ENCODE assay signal across 16 cellular contexts in the genomic region with DNA sequence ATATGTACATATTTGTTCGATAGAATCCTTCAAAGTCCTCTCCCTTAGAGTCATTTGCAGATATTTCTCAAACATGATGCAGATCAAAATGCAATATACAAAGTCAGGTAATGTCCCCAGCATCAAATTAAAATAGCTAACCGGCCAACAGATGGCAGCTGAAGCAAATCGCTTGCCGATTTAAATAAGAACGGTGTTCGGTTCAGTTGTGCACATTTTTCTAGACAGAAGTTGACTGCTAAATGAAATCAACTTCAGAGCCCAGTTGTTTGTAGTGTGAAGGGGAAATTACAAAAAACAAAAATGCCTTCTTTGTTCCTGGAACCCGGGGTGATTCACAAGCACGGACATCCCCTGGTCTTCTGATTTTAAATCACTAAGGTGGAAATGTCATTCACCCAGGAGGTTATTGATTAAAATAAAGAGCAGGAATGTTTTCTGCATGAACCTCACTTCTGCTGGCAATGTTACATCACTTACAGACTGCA.
DNase-seq lines count a peak whose midpoint lies in the region; ATAC-seq and TF ChIP-seq lines count a peak whose summit lies in the region.
"Had no signal": no experiment of that assay in that cellular context is flagged by ENCODE, and none has a peak within 500 bp of the region (broad histone marks: within the 10 kb centered on the region; RNA-seq: fewer than 3 reads in every experiment).

No MANE protein-coding gene starts in this region.

- H3K9me3 Mint-ChIP-seq in natural killer cell treated with Interleukin-12 subunit alpha and Interleukin-12 subunit beta and Interleukin-15 and Interleukin-18, amount 100 ng/mL, for 72 hours = no peaks in the 10 kb centered on the region
- H3K9me3 Mint-ChIP-seq in natural killer cell = no peaks in the 10 kb centered on the region
- H3K9me3 Mint-ChIP-seq in type B pancreatic cell = no peaks in the 10 kb centered on the region

- no peak for DNase-seq in natural killer cell treated with Interleukin-12 subunit alpha and Interleukin-12 subunit beta and Interleukin-15 and Interleukin-18, amount 100 ng/mL, for 72 hours (ENCODE audit: low spot score)
- DNase-seq in natural killer cell (no peak), NCI-H526 treated with DMSO at 0.1 percent for 48 hours (lab: John Stamatoyannopoulos, UW) (peak; percentile 61), epithelial cell of esophagus (ENCODE audit: low read depth) (peak; percentile 8), type B pancreatic cell (ENCODE audit: extremely low spot score, unreplicated experiment) (no peak), amniotic stem cell (lab: John Stamatoyannopoulos, UW) (no peak), NCI-H510A (lab: John Stamatoyannopoulos, UW) (no peak), MG63 (no peak)
- DNase-seq: activated CD8-positive, alpha-beta memory T cell treated with anti-CD3 and anti-CD28 coated beads for 24 hours; adrenal gland; AML-193; effector memory CD4-positive, alpha-beta T cell; Kasumi-1; NCI-H774; thyroid gland had no signal

- no peaks in the 10 kb centered on the region for H3K36me3 Mint-ChIP-seq in natural killer cell treated with Interleukin-12 subunit alpha and Interleukin-12 subunit beta and Interleukin-15 and Interleukin-18, amount 100 ng/mL, for 72 hours
- H3K36me3 Mint-ChIP-seq in natural killer cell (no peaks in the 10 kb centered on the region), type B pancreatic cell (no peaks in the 10 kb centered on the region)

- peak overlapping the region; percentile 35 for H3K4me3 Mint-ChIP-seq in natural killer cell treated with Interleukin-12 subunit alpha and Interleukin-12 subunit beta and Interleukin-15 and Interleukin-18, amount 100 ng/mL, for 72 hours
- no peak overlapping the region for H3K4me3 Mint-ChIP-seq in natural killer cell
- H3K4me3 Mint-ChIP-seq in type B pancreatic cell = peak overlapping the region; percentile 49

- H3K27ac Mint-ChIP-seq in natural killer cell treated with Interleukin-12 subunit alpha and Interleukin-12 subunit beta and Interleukin-15 and Interleukin-18, amount 100 ng/mL, for 72 hours = peak overlapping the region in 1 of 2 donors; percentile 5
- no peak overlapping the region for H3K27ac Mint-ChIP-seq in natural killer cell
- peak overlapping the region; percentile 13 for H3K27ac Mint-ChIP-seq in type B pancreatic cell

- no peaks in the 10 kb centered on the region for H3K36me3 ChIP-seq in MG63
- H3K36me3 ChIP-seq: adrenal gland, thyroid gland had no signal

- no peaks in the 10 kb centered on the region for H3K27me3 ChIP-seq in MG63
- H3K27me3 ChIP-seq: adrenal gland, thyroid gland had no signal

- no peak for ATAC-seq in natural killer cell treated with Interleukin-12 subunit alpha and Interleukin-12 subunit beta and Interleukin-15 and Interleukin-18, amount 100 ng/mL, for 72 hours
- no peak for ATAC-seq in natural killer cell

- H3K4me3 ChIP-seq in epithelial cell of esophagus (ENCODE audit: low read length) = no peak overlapping the region
- no peak overlapping the region for H3K4me3 ChIP-seq in MG63
- H3K4me3 ChIP-seq: adrenal gland, lung, thyroid gland had no signal

- TF ChIP-seq CTCF in natural killer cell (IDR thresholded peaks at IDR 0.05) (no peak), epithelial cell of esophagus (IDR thresholded peaks at IDR 0.05; ENCODE audit: insufficient read depth, low read depth, low read length, missing control alignments) (peak; percentile 8), type B pancreatic cell (conservative IDR thresholded peaks at IDR 0.05) (no peak)

- H3K4me1 Mint-ChIP-seq in natural killer cell treated with Interleukin-12 subunit alpha and Interleukin-12 subunit beta and Interleukin-15 and Interleukin-18, amount 100 ng/mL, for 72 hours (ENCODE audit: low read depth in 2 of 2) = peaks cover 2 to 11% of the 10 kb centered on the region in 2 donors
- peaks cover under 1 to 2% of the 10 kb centered on the region in 2 donors for H3K4me1 Mint-ChIP-seq in natural killer cell
- peaks cover 55% of the 10 kb centered on the region for H3K4me1 Mint-ChIP-seq in type B pancreatic cell (ENCODE audit: unreplicated experiment)

- intact Hi-C loops in natural killer cell (cut with micrococcal nuclease) = no loop called here

- H3K27me3 Mint-ChIP-seq in natural killer cell treated with Interleukin-12 subunit alpha and Interleukin-12 subunit beta and Interleukin-15 and Interleukin-18, amount 100 ng/mL, for 72 hours = peaks cover 15 to 28% of the 10 kb centered on the region in 2 donors
- H3K27me3 Mint-ChIP-seq in natural killer cell (ENCODE audit: low read depth in 2 of 2) (peaks cover 0 to 10% of the 10 kb centered on the region in 2 donors), type B pancreatic cell (peaks cover 70% of the 10 kb centered on the region)

- H3K9me3 ChIP-seq in MG63 = no peaks in the 10 kb centered on the region
- H3K9me3 ChIP-seq: adrenal gland, thyroid gland had no signal

Comparison
In these comparisons a context has a peak if more than half of its experiments do, and no peak if none do; other contexts are left out.
1. DNase-seq: peak in NCI-H526 treated with DMSO at 0.1 percent for 48 hours (single experiment) and epithelial cell of esophagus (single experiment); none in natural killer cell treated with Interleukin-12 subunit alpha and Interleukin-12 subunit beta and Interleukin-15 and Interleukin-18, amount 100 ng/mL, for 72 hours (single experiment), natural killer cell (single experiment), type B pancreatic cell (single experiment), amniotic stem cell (single experiment), NCI-H510A (single experiment) and MG63 (single experiment).